19 cellular contexts compared by ENCODE assay signal in the genomic region with DNA sequence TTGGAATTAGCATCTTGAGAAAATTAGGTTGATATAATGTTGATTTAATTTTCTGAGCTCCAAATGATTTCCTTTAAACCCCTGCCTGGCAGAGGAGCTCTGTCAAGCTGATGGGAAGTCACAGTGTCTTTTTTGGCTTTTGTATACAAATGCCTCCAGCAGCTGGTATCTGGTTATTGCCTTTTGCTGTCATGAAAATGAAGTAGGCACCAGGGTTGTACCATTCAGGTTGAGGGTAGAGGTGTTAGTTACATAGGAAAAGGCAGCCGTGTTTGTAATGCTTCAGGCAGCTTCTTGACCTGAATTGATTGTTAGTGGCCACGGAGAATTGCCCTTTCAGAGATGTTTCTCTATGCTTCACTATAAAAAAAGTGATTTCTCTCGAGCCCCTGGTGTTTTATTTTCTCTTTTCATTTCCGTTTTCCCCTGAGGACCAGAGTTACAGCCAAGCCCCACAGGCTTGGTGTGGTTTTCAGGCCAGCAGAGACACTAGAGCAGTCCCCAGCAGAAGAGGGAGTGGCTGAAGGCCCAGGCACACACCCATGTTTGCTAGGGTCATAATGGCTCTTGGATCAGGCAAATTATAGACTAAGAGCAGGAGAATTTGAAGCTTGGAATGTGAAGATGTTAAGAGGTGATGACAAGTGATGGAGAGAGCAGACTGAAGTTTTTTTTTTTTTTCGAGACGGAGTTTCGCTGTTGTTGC. TPM values are rescaled to one million over a fixed set of nuclear protein-coding genes. Genes with fewer than 3 reads are reported as not detected.
DNase-seq lines count a peak whose midpoint lies in the region; ATAC-seq and TF ChIP-seq lines count a peak whose summit lies in the region.
"Had no signal": no experiment of that assay in that cellular context is flagged by ENCODE, and none has a peak within 500 bp of the region (broad histone marks: within the 10 kb centered on the region; RNA-seq: fewer than 3 reads in every experiment).

No MANE protein-coding gene starts in this region.

- H3K9me3 ChIP-seq in stomach smooth muscle (ENCODE audit: control insufficient read depth in 2 of 2, low read length in 2 of 2): no peaks in the 10 kb centered on the region
- H3K9me3 ChIP-seq: A549, ascending aorta, heart right ventricle, pancreas had no signal

- H3K4me1 Mint-ChIP-seq in activated naive CD4-positive, alpha-beta T cell treated with anti-CD3 and anti-CD28 coated beads for 36 hours (ENCODE audit: low read depth): peaks cover 6% of the 10 kb centered on the region

- H3K4me3 ChIP-seq in fibroblast of mammary gland (ENCODE audit: control insufficient read depth, low read depth, low read length) (no peak overlapping the region), stomach smooth muscle (ENCODE audit: low read length in 2 of 2) (peak overlapping the region; percentile 8 to 59)
- H3K4me3 ChIP-seq: A549, ascending aorta, coronary artery, heart right ventricle, pancreas had no signal

- CTCF ChIA-PET in activated naive CD4-positive, alpha-beta T cell treated with anti-CD3 and anti-CD28 coated beads for 36 hours (lab: Charles Lee): interaction anchor here (1.1 kb wide), 1 partner anchor 73 kb away, joined by 3 read pairs; no protein-coding TSS in a partner anchor

- no peaks in the 10 kb centered on the region for H3K9me3 Mint-ChIP-seq in activated naive CD4-positive, alpha-beta T cell treated with anti-CD3 and anti-CD28 coated beads for 36 hours

- peaks cover 46% of the 10 kb centered on the region for H3K36me3 Mint-ChIP-seq in activated naive CD4-positive, alpha-beta T cell treated with anti-CD3 and anti-CD28 coated beads for 36 hours (ENCODE audit: low read depth)

- peaks cover 44% of the 10 kb centered on the region for H3K4me1 ChIP-seq in stomach smooth muscle (ENCODE audit: control insufficient read depth, insufficient read depth, low read length)
- H3K4me1 ChIP-seq: A549, ascending aorta, heart right ventricle, pancreas had no signal

- H3K9ac ChIP-seq in stomach smooth muscle (ENCODE audit: low read length in 2 of 2): peak overlapping the region; percentile 14 to 55

- H3K27ac ChIP-seq in stomach smooth muscle (ENCODE audit: low read length): peak overlapping the region; percentile 80
- H3K27ac ChIP-seq: A549, ascending aorta, coronary artery, heart right ventricle, pancreas had no signal

- no peak for DNase-seq in activated naive CD4-positive, alpha-beta T cell treated with anti-CD3 and anti-CD28 coated beads for 36 hours
- DNase-seq in activated naive CD4-positive, alpha-beta T cell treated with Interleukin-2 at 50 U/mL for 16 hours: no peak
- DNase-seq in NCI-H2227 (lab: John Stamatoyannopoulos, UW; ENCODE audit: unreplicated experiment): peak; percentile 84
- peak; percentile 46 for DNase-seq in fibroblast of mammary gland (ENCODE audit: low read depth)
- DNase-seq in globus pallidus (ENCODE audit: low spot score): no peak
- no peak for DNase-seq in RKO (ENCODE audit: low spot score)
- DNase-seq: activated effector memory CD4-positive, alpha-beta T cell treated with anti-CD3 and anti-CD28 coated beads, Interleukin-2, amount 50 U/mL, for 16 hours; heart right ventricle; kidney; NCI-H1105; NCI-H510A; pancreas; small intestine had no signal

- no peaks in the 10 kb centered on the region for H3K27me3 ChIP-seq in stomach smooth muscle (ENCODE audit: control insufficient read depth in 1 of 2, insufficient read depth in 2 of 2, low read length in 2 of 2)
- H3K27me3 ChIP-seq: ascending aorta, heart right ventricle, pancreas had no signal

- H3K27me3 Mint-ChIP-seq in activated naive CD4-positive, alpha-beta T cell treated with anti-CD3 and anti-CD28 coated beads for 36 hours (ENCODE audit: low read depth): no peaks in the 10 kb centered on the region

- peaks cover 22 to 38% of the 10 kb centered on the region in 2 donors for H3K36me3 ChIP-seq in stomach smooth muscle (ENCODE audit: control insufficient read depth in 2 of 2, insufficient read depth in 2 of 2, low read length in 2 of 2)

- no peak for ATAC-seq in GM18498 (IDR thresholded peaks at IDR 0.05; ENCODE audit: unreplicated experiment)
- ATAC-seq: A549, HCT116, heart right ventricle, pancreas had no signal

- H3K4me3 Mint-ChIP-seq in activated naive CD4-positive, alpha-beta T cell treated with anti-CD3 and anti-CD28 coated beads for 36 hours: no peak overlapping the region

- peak overlapping the region; percentile 1 for H3K27ac Mint-ChIP-seq in activated naive CD4-positive, alpha-beta T cell treated with anti-CD3 and anti-CD28 coated beads for 36 hours

- no peak for TF ChIP-seq CTCF in fibroblast of mammary gland (conservative IDR thresholded peaks at IDR 0.05; ENCODE audit: control insufficient read depth, insufficient read depth, low read depth, low read length)

- intact Hi-C loops in activated naive CD4-positive, alpha-beta T cell treated with anti-CD3 and anti-CD28 coated beads for 36 hours (cut with micrococcal nuclease): no loop called here

RNA-seq across cellular contexts. Expression of gene CMTR1, which starts 21.6 kb away (rescaled TPM):
- 10 to 100 TPM; 70.9 to 71.3 TPM for total RNA-seq in activated naive CD4-positive, alpha-beta T cell treated with anti-CD3 and anti-CD28 coated beads for 36 hours

RNA-seq across cellular contexts. Expression of gene CCDC167, which starts 45.1 kb away (rescaled TPM):
- total RNA-seq in activated naive CD4-positive, alpha-beta T cell treated with anti-CD3 and anti-CD28 coated beads for 36 hours: 10 to 100 TPM; 53.4 to 57.1 TPM

Comparison
In these comparisons a context has a peak if more than half of its experiments do, and no peak if none do; other contexts are left out.
1. DNase-seq: peak in NCI-H2227 (single experiment) and fibroblast of mammary gland (single experiment); none in activated naive CD4-positive, alpha-beta T cell treated with anti-CD3 and anti-CD28 coated beads for 36 hours (single experiment), activated naive CD4-positive, alpha-beta T cell treated with Interleukin-2 at 50 U/mL for 16 hours (single experiment), globus pallidus (single experiment) and RKO (single experiment).